ENCODE assay signal across 17 cellular contexts in genomic region chr6:3077430-3077829, GRCh38. TPM values are rescaled to one million over a fixed set of nuclear protein-coding genes. Genes with fewer than 3 reads are reported as not detected.
DNase-seq lines count a peak whose midpoint lies in the region; ATAC-seq, FAIRE-seq and TF ChIP-seq lines count a peak whose summit lies in the region.
"Had no signal": no experiment of that assay in that cellular context is flagged by ENCODE, and none has a peak within 500 bp of the region (broad histone marks: within the 10 kb centered on the region; RNA-seq: fewer than 3 reads in every experiment).

No MANE protein-coding gene starts in this region.

- no peak for ATAC-seq in central memory CD8-positive, alpha-beta T cell (replicated peaks; ENCODE audit: extremely low read depth, poor library complexity, severe bottlenecking)
- ATAC-seq in natural killer cell treated with Interleukin-12 subunit alpha and Interleukin-12 subunit beta and Interleukin-15 and Interleukin-18, amount 100 ng/mL, for 72 hours, result no peak

- TF ChIP-seq CTCF in glutamatergic neuron (IDR thresholded peaks at IDR 0.05; ENCODE audit: partially characterized antibody, unreplicated experiment), result no peak

- no peak overlapping the region for H3K4me3 ChIP-seq in HUES64 (ENCODE audit: low read length)

- H3K27me3 Mint-ChIP-seq in central memory CD8-positive, alpha-beta T cell, result no peaks in the 10 kb centered on the region
- no peaks in the 10 kb centered on the region for H3K27me3 Mint-ChIP-seq in natural killer cell treated with Interleukin-12 subunit alpha and Interleukin-12 subunit beta and Interleukin-15 and Interleukin-18, amount 100 ng/mL, for 72 hours
- no peaks in the 10 kb centered on the region for H3K27me3 Mint-ChIP-seq in glutamatergic neuron (ENCODE audit: unreplicated experiment)
- H3K27me3 Mint-ChIP-seq: B cell; CD4-positive, alpha-beta T cell had no signal

- no peak for TF ChIP-seq POLR2A in GM12891 (IDR thresholded peaks at IDR 0.05; ENCODE audit: low read depth, low read length)

- peak overlapping the region; percentile 83 for H3K27ac Mint-ChIP-seq in central memory CD8-positive, alpha-beta T cell (ENCODE audit: low read depth)
- peak overlapping the region; percentile 68 to 91 for H3K27ac Mint-ChIP-seq in natural killer cell treated with Interleukin-12 subunit alpha and Interleukin-12 subunit beta and Interleukin-15 and Interleukin-18, amount 100 ng/mL, for 72 hours
- no peak overlapping the region for H3K27ac Mint-ChIP-seq in glutamatergic neuron (ENCODE audit: unreplicated experiment)
- H3K27ac Mint-ChIP-seq: B cell had no signal

- no peak for FAIRE-seq in GM12891 (lab: Jason Lieb, UNC)

- H3K9me3 Mint-ChIP-seq in central memory CD8-positive, alpha-beta T cell, result no peaks in the 10 kb centered on the region
- no peaks in the 10 kb centered on the region for H3K9me3 Mint-ChIP-seq in natural killer cell treated with Interleukin-12 subunit alpha and Interleukin-12 subunit beta and Interleukin-15 and Interleukin-18, amount 100 ng/mL, for 72 hours
- peaks cover 1% of the 10 kb centered on the region for H3K9me3 Mint-ChIP-seq in glutamatergic neuron (ENCODE audit: unreplicated experiment)
- H3K9me3 Mint-ChIP-seq: CD4-positive, alpha-beta T cell had no signal

- H3K36me3 Mint-ChIP-seq in central memory CD8-positive, alpha-beta T cell (ENCODE audit: insufficient read depth), result peaks cover 52% of the 10 kb centered on the region
- H3K36me3 Mint-ChIP-seq in natural killer cell treated with Interleukin-12 subunit alpha and Interleukin-12 subunit beta and Interleukin-15 and Interleukin-18, amount 100 ng/mL, for 72 hours, result peaks cover 35% of the 10 kb centered on the region
- peaks cover 12% of the 10 kb centered on the region for H3K36me3 Mint-ChIP-seq in glutamatergic neuron (ENCODE audit: unreplicated experiment)

- H3K9me3 ChIP-seq in HUES64 (ENCODE audit: insufficient read depth, low read depth, low read length), result no peaks in the 10 kb centered on the region

- H3K4me3 Mint-ChIP-seq in central memory CD8-positive, alpha-beta T cell, result peak overlapping the region; percentile 13
- H3K4me3 Mint-ChIP-seq in natural killer cell treated with Interleukin-12 subunit alpha and Interleukin-12 subunit beta and Interleukin-15 and Interleukin-18, amount 100 ng/mL, for 72 hours, result no peak overlapping the region
- no peak overlapping the region for H3K4me3 Mint-ChIP-seq in glutamatergic neuron (ENCODE audit: unreplicated experiment)
- H3K4me3 Mint-ChIP-seq: B cell; CD4-positive, alpha-beta T cell had no signal

- H3K27ac ChIP-seq in HUES64 (ENCODE audit: low read depth, low read length), result 0 out of 2 replicates have a peak overlapping the region, but pooled peaks have one; percentile 10

- peaks cover 31% of the 10 kb centered on the region for H3K4me1 ChIP-seq in HUES64 (ENCODE audit: insufficient read depth, low read length)

- no peaks in the 10 kb centered on the region for H3K27me3 ChIP-seq in HUES64 (ENCODE audit: insufficient read depth, low read length)

- 95% methylated on average over 9 of the region's 9 CpGs for WGBS in HUES64

- no peak overlapping the region for H3K9ac ChIP-seq in HUES64 (ENCODE audit: low read depth, low read length)

- peaks cover 76% of the 10 kb centered on the region for H3K4me1 Mint-ChIP-seq in central memory CD8-positive, alpha-beta T cell
- H3K4me1 Mint-ChIP-seq in natural killer cell treated with Interleukin-12 subunit alpha and Interleukin-12 subunit beta and Interleukin-15 and Interleukin-18, amount 100 ng/mL, for 72 hours (ENCODE audit: low read depth in 2 of 2), result peaks cover 39 to 46% of the 10 kb centered on the region in 2 donors
- no peaks in the 10 kb centered on the region for H3K4me1 Mint-ChIP-seq in glutamatergic neuron (ENCODE audit: low read depth, unreplicated experiment)

- DNase-seq in GM12891 (ENCODE audit: insufficient read length, low spot score) (no peak), glutamatergic neuron (no peak), GDM1 (lab: John Stamatoyannopoulos, UW) (no peak), NCI-H82 treated with DMSO at 0.1 percent for 48 hours (lab: John Stamatoyannopoulos, UW; ENCODE audit: unreplicated experiment) (no peak)
- DNase-seq in central memory CD8-positive, alpha-beta T cell (ENCODE audit: low spot score in 2 of 2), result no peak
- DNase-seq in natural killer cell treated with Interleukin-12 subunit alpha and Interleukin-12 subunit beta and Interleukin-15 and Interleukin-18, amount 100 ng/mL, for 72 hours (ENCODE audit: low spot score), result no peak
- DNase-seq: Calu3; CD4-positive, alpha-beta T cell; KG1; NCI-H1092; NCI-H1694; NCI-H226; NCI-H526; NK-92 treated with Interleukin-12 subunit alpha and Interleukin-12 subunit beta, amount 100 ng/mL, for 24 hours; RPMI8226 had no signal

- peaks cover 66% of the 10 kb centered on the region for H3K36me3 ChIP-seq in HUES64 (ENCODE audit: insufficient read depth, low read length)

TF ChIP-seq in GM12891, 5 proteins besides CTCF, POLR2A, EP300 and RAD21:
- TF ChIP-seq SPI1 (IDR thresholded peaks at IDR 0.05; ENCODE audit: low read depth, low read length), result peak; percentile 84
- TF ChIP-seq POLR2AphosphoS5 (IDR thresholded peaks at IDR 0.05; ENCODE audit: low read depth, low read length), result no peak
- TF ChIP-seq POU2F2 (IDR thresholded peaks at IDR 0.05; ENCODE audit: low read depth, low read length), result no peak
- TF ChIP-seq PAX5 (IDR thresholded peaks at IDR 0.05; ENCODE audit: insufficient read depth, low read length, severe bottlenecking), result no peak
TF ChIP-seq in GM12891: peak in this region for 1.

RNA-seq across cellular contexts. Expression of gene RIPK1, which starts 9.1 kb away (rescaled TPM):
- polyA plus RNA-seq in GM12891 (2012; ENCODE audit: low read depth, missing spikeins), result 3.0 TPM
- polyA plus RNA-seq in HUES64 (2013, experiment 1 of 2), result 18.5 TPM
- polyA plus RNA-seq in HUES64 (2013, experiment 2 of 2), result 16.9 TPM
- total RNA-seq in natural killer cell treated with Interleukin-12 subunit alpha and Interleukin-12 subunit beta and Interleukin-15 and Interleukin-18, amount 100 ng/mL, for 72 hours, result 10 to 100 TPM; 28.2 to 41.4 TPM
- total RNA-seq in glutamatergic neuron (ENCODE audit: unreplicated experiment), result 10.6 TPM

RNA-seq across cellular contexts. Expression of gene BPHL, which starts 41.1 kb away (rescaled TPM):
- 9.3 TPM for polyA plus RNA-seq in GM12891 (2012; ENCODE audit: low read depth, missing spikeins)
- polyA plus RNA-seq in HUES64 (2013, experiment 1 of 2), result 24.4 TPM
- 25.0 TPM for polyA plus RNA-seq in HUES64 (2013, experiment 2 of 2)
- total RNA-seq in natural killer cell treated with Interleukin-12 subunit alpha and Interleukin-12 subunit beta and Interleukin-15 and Interleukin-18, amount 100 ng/mL, for 72 hours, result 1 to 10 TPM; 5.6 to 7.3 TPM
- total RNA-seq in glutamatergic neuron (ENCODE audit: unreplicated experiment), result 72.1 TPM
